Comparison of ENCODE assay signal across 8 cellular contexts in genomic region chr15:89984001-89984400, GRCh38.
"Had no signal": no experiment of that assay in that cellular context is flagged by ENCODE, and none has a peak within 500 bp of the region (broad histone marks: within the 10 kb centered on the region; RNA-seq: fewer than 3 reads in every experiment).

No MANE protein-coding gene starts in this region.

- ATAC-seq: GM23338, HepG2 had no signal

- H3K4me3 ChIP-seq: GM23338 had no signal

- DNase-seq: H7, HCEC 1CT, HFFc6, KG1 had no signal

- H3K27ac ChIP-seq: HL-60 had no signal

- FAIRE-seq: HepG2 had no signal

- H3K27me3 Mint-ChIP-seq: IgD-negative memory B cell had no signal

- H3K4me3 Mint-ChIP-seq: GM23338, HFFc6, IgD-negative memory B cell had no signal

- H2AFZ ChIP-seq: GM23338 had no signal

- H3K9me3 Mint-ChIP-seq: HFFc6 had no signal

- H3K4me2 ChIP-seq: GM23338 had no signal

- H3K4me1 Mint-ChIP-seq: IgD-negative memory B cell had no signal

- H3K27ac Mint-ChIP-seq: GM23338, HFFc6, IgD-negative memory B cell had no signal
